1 cellular context compared by ENCODE assay signal in genomic region chr1:89865498-89866385, GRCh38.
TF ChIP-seq lines count a peak whose summit lies in the region.

No MANE protein-coding gene starts in this region.

TF ChIP-seq in K562, 482 proteins besides CTCF, POLR2A, EP300 and RAD21 (continued from another document):
- TF ChIP-seq ZNF592 (IDR thresholded peaks at IDR 0.05), result 0 out of 2 replicates have a peak, but pooled peaks have one; percentile 28
- TF ChIP-seq LEF1 (IDR thresholded peaks at IDR 0.05), result no peak
- TF ChIP-seq HNRNPUL1 (IDR thresholded peaks at IDR 0.05; ENCODE audit: low read length), result no peak
- TF ChIP-seq ZNF764 (CRISPR knock-in tag; IDR thresholded peaks at IDR 0.05; ENCODE audit: low read depth), result no peak
- no peak for TF ChIP-seq PRDM10 (IDR thresholded peaks at IDR 0.05; ENCODE audit: partially characterized antibody)
- TF ChIP-seq KHSRP (IDR thresholded peaks at IDR 0.05), result no peak
- TF ChIP-seq NCOA2 (IDR thresholded peaks at IDR 0.05; ENCODE audit: partially characterized antibody in 2 of 2), result no peak
- 0 out of 2 replicates have a peak, but pooled peaks have one; percentile 32 for TF ChIP-seq POLR2H (tag; IDR thresholded peaks at IDR 0.05; ENCODE audit: low read depth)
- no peak for TF ChIP-seq CEBPG (CRISPR knock-in tag; IDR thresholded peaks at IDR 0.05)
- peak in 1 of 2 experiments; percentile 43; a peak in 1 of 4 replicates for TF ChIP-seq CEBPG (tag; conservative IDR thresholded peaks at IDR 0.05 in 1 of 2, IDR thresholded peaks at IDR 0.05 in 1 of 2)
- peak; percentile 18; the same call in 1 of the 2 replicates for TF ChIP-seq CBFA2T3 (IDR thresholded peaks at IDR 0.05)
